In genomic region chr5:179518369-179518768, GRCh38 we compare ENCODE assay signal across 8 cellular contexts. TPM values are rescaled to one million over a fixed set of nuclear protein-coding genes. Genes with fewer than 3 reads are reported as not detected.
DNase-seq lines count a peak whose midpoint lies in the region; ATAC-seq, FAIRE-seq and TF ChIP-seq lines count a peak whose summit lies in the region.
"Not testable (repeated sequence)": the region's sequence is repeated elsewhere in the genome, so short reads cannot be mapped to it uniquely, and the experiment has no call there.

No MANE protein-coding gene starts in this region.

- 66% methylated on average over 15 of the region's 17 CpGs for WGBS in HepG2 (ENCODE audit: low lambda C conversion rate)

- H3K4me3 ChIP-seq in OCI-LY1 (ENCODE audit: low read depth, low read length, poor library complexity, severe bottlenecking); HepG2 (replicated peaks in 1 of 3; ENCODE audit: insufficient read depth in 1 of 3, low read depth in 2 of 3, low read length in 3 of 3): not testable (repeated sequence)

- CTCF ChIA-PET in HepG2 (lab: Yijun Ruan, JAX; ENCODE audit: low intra/inter-chr PET ratio, low total read pairs), result not testable (repeated sequence)

- intact Hi-C loops in HepG2 (cut with micrococcal nuclease; ENCODE audit: unreplicated experiment), result not testable (repeated sequence)

- H3K9me2 ChIP-seq in OCI-LY1 (ENCODE audit: low read depth, low read length), result not testable (repeated sequence)

- H3K27ac ChIP-seq in OCI-LY1 (ENCODE audit: low read depth, low read length, poor library complexity, severe bottlenecking); HepG2 (ENCODE audit: extremely low read length, insufficient read depth, low read length): not testable (repeated sequence)

- in situ Hi-C loops in HepG2 (cut with HindIII; ENCODE audit: extremely low pct_ligation_motif_present, low pct_unique_long_range_greater_than_20kb), result not testable (repeated sequence)

- ATAC-seq in GM18867 (IDR thresholded peaks at IDR 0.05; ENCODE audit: unreplicated experiment) (peak; percentile 95), GM19467 (IDR thresholded peaks at IDR 0.05; ENCODE audit: unreplicated experiment) (peak; percentile 58), HG02571 (IDR thresholded peaks at IDR 0.05; ENCODE audit: unreplicated experiment) (peak; percentile 96), HG02973 (IDR thresholded peaks at IDR 0.05; ENCODE audit: unreplicated experiment) (peak; percentile 60), HG03342 (IDR thresholded peaks at IDR 0.05; ENCODE audit: unreplicated experiment) (peak; percentile 82)
- not testable (repeated sequence) for ATAC-seq in HepG2

- not testable (repeated sequence) for TF ChIP-seq POLR2A in GM12891 (IDR thresholded peaks at IDR 0.05; ENCODE audit: low read depth, low read length); HepG2 (IDR thresholded peaks at IDR 0.05; ENCODE audit: insufficient read depth in 1 of 2, low read depth in 2 of 2, low read length in 2 of 2)

- H3F3A ChIP-seq in OCI-LY1 (ENCODE audit: insufficient read depth, low read length), result not testable (repeated sequence)

- peak; percentile 93 for FAIRE-seq in GM12891 (lab: Jason Lieb, UNC)
- peak; percentile 8 for FAIRE-seq in HepG2 (lab: Jason Lieb, UNC)

- POLR2A ChIA-PET in HepG2 (lab: Yijun Ruan, JAX), result not testable (repeated sequence)

- BruUV-seq in HepG2 (replicated peaks; lab: Mats Ljungman, UMichigan), result not testable (repeated sequence)

- H3K27me3 ChIP-seq in OCI-LY1 (ENCODE audit: insufficient read depth, low read length); HepG2 (ENCODE audit: control insufficient read depth in 1 of 2, insufficient read depth in 2 of 2, low read length in 2 of 2): not testable (repeated sequence)

- not testable (repeated sequence) for H3K36me3 ChIP-seq in OCI-LY1 (ENCODE audit: insufficient read depth, low read length); HepG2 (replicated peaks in 1 of 2; ENCODE audit: control insufficient read depth in 1 of 2, insufficient read depth in 2 of 2, low read length in 2 of 2)

- not testable (repeated sequence) for H2AFZ ChIP-seq in OCI-LY1 (ENCODE audit: low read length); HepG2 (ENCODE audit: low read length)

- not testable (repeated sequence) for H4K20me1 ChIP-seq in OCI-LY1 (ENCODE audit: insufficient read depth, low read length); HepG2 (ENCODE audit: insufficient read depth, low read length)

- not testable (repeated sequence) for TF ChIP-seq CTCF in OCI-LY1 (IDR thresholded peaks at IDR 0.05; ENCODE audit: low read length); HepG2 (CRISPR knock-in tag; IDR thresholded peaks at IDR 0.05)

- H3K9ac ChIP-seq in OCI-LY1 (ENCODE audit: low read length); HepG2 (ENCODE audit: insufficient read depth, low read depth, low read length): not testable (repeated sequence)

- H3K4me1 ChIP-seq in OCI-LY1 (ENCODE audit: insufficient read depth, low read length, severe bottlenecking) (peaks cover 14% of the 10 kb centered on the region), HepG2 (ENCODE audit: insufficient read depth, low read length) (peaks cover 18% of the 10 kb centered on the region)

- H3K4me2 ChIP-seq in OCI-LY1 (ENCODE audit: low read length), result peak overlapping the region; percentile 29; the same call in 1 of the 2 replicates
- H3K4me2 ChIP-seq in HepG2 (ENCODE audit: low read depth, low read length), result not testable (repeated sequence)

- DNase-seq in GM12891 (ENCODE audit: insufficient read length, low spot score); HepG2 (ENCODE audit: low spot score): not testable (repeated sequence)

- H3K79me2 ChIP-seq in OCI-LY1 (ENCODE audit: insufficient read depth, low read length); HepG2 (ENCODE audit: insufficient read depth, low read length): not testable (repeated sequence)

- TF ChIP-seq RAD21 in HepG2 (CRISPR knock-in tag; IDR thresholded peaks at IDR 0.05), result not testable (repeated sequence)

- not testable (repeated sequence) for TF ChIP-seq EP300 in HepG2 (IDR thresholded peaks at IDR 0.05; ENCODE audit: low read depth in 2 of 2, low read length in 2 of 2); HepG2 (CRISPR knock-in tag; IDR thresholded peaks at IDR 0.05; ENCODE audit: borderline replicate concordance)

- H3K9me3 ChIP-seq in OCI-LY1 (ENCODE audit: low read length); HepG2 (ENCODE audit: low read length): not testable (repeated sequence)

RNA-seq across cellular contexts. Expression of gene RUFY1, which starts 32.0 kb away (rescaled TPM):
- 16.9 TPM for polyA plus RNA-seq in GM12891 (2012; ENCODE audit: low read depth, missing spikeins)
- total RNA-seq in HepG2 (2016; rRNA removed; fragmentation: Illumina TruSeq; extraction: Trizol), result 28.6 and 31.9 TPM in 2 replicates
- 12.6 and 13.4 TPM in 2 replicates for total RNA-seq in HepG2 (2016; cell fraction: cytosol; rRNA removed; fragmentation: Illumina TruSeq; extraction: Trizol; ENCODE audit: low read depth)
- 28.3 and 34.5 TPM in 2 replicates for total RNA-seq in HepG2 (2016; cell fraction: insoluble cytoplasmic fraction; rRNA removed; fragmentation: Illumina TruSeq; extraction: Trizol)
- 10.7 and 10.9 TPM in 2 replicates for total RNA-seq in HepG2 (2016; cell fraction: membrane; rRNA removed; fragmentation: Illumina TruSeq; extraction: Trizol)
- 22.7 and 23.6 TPM in 2 replicates for total RNA-seq in HepG2 (2016; cell fraction: nucleus; rRNA removed; fragmentation: Illumina TruSeq; extraction: Trizol)
- polyA plus RNA-seq in HepG2 (2011; rRNA removed), result 19.9 and 20.8 TPM in 2 replicates
- polyA plus RNA-seq in HepG2 (2011; cell fraction: cytosol; rRNA removed), result 12.9 and 13.5 TPM in 2 replicates
- polyA plus RNA-seq in HepG2 (2011; cell fraction: nucleus; rRNA removed), result 35.0 and 35.3 TPM in 2 replicates
- polyA plus RNA-seq in HepG2 (2012), result 20.2 and 23.0 TPM in 2 replicates
- polyA plus RNA-seq in HepG2 (2016; cell fraction: cytosol; fragmentation: Illumina TruSeq; extraction: Trizol; ENCODE audit: low read depth), result 3.2 and 4.7 TPM in 2 replicates
- 29.3 and 30.1 TPM in 2 replicates for polyA plus RNA-seq in HepG2 (2016; cell fraction: insoluble cytoplasmic fraction; fragmentation: Illumina TruSeq; extraction: Trizol; ENCODE audit: low read depth)
- polyA plus RNA-seq in HepG2 (2016; cell fraction: membrane; fragmentation: Illumina TruSeq; extraction: Trizol; ENCODE audit: low read depth), result 5.8 and 6.8 TPM in 2 replicates
- 41.0 and 41.7 TPM in 2 replicates for polyA plus RNA-seq in HepG2 (2016; cell fraction: nucleus; fragmentation: Illumina TruSeq; extraction: Trizol; ENCODE audit: insufficient read depth, low read depth)
- 25.8 and 35.3 TPM in 2 replicates for polyA minus RNA-seq in HepG2 (2011; rRNA and poly(A)+ RNA removed; ENCODE audit: low replicate concordance)
- polyA minus RNA-seq in HepG2 (2011; cell fraction: cytosol; rRNA and poly(A)+ RNA removed), result 10.6 and 11.2 TPM in 2 replicates
- 20.7 and 28.1 TPM in 2 replicates for polyA minus RNA-seq in HepG2 (2011; cell fraction: nucleus; rRNA and poly(A)+ RNA removed)
